Comparison of ENCODE assay signal across 18 cellular contexts in genomic region chr10:45080321-45080720, GRCh38.
DNase-seq lines count a peak whose midpoint lies in the region; ATAC-seq, FAIRE-seq and TF ChIP-seq lines count a peak whose summit lies in the region.
"Had no signal": no experiment of that assay in that cellular context is flagged by ENCODE, and none has a peak within 500 bp of the region (broad histone marks: within the 10 kb centered on the region; RNA-seq: fewer than 3 reads in every experiment).

No MANE protein-coding gene starts in this region.

- H3K9me3 ChIP-seq in right cardiac atrium (ENCODE audit: control insufficient read depth, low read length) = no peaks in the 10 kb centered on the region
- H3K9me3 ChIP-seq in endothelial cell of umbilical vein (replicated peaks; ENCODE audit: control insufficient read depth, insufficient read depth, low read length) = no peaks in the 10 kb centered on the region
- no peaks in the 10 kb centered on the region for H3K9me3 ChIP-seq in thyroid gland
- H3K9me3 ChIP-seq in uterus = peaks cover 0 to under 1% of the 10 kb centered on the region in 2 donors
- H3K9me3 ChIP-seq: Caco-2 had no signal

- dilution Hi-C loops in endothelial cell of umbilical vein (cut with MboI; ENCODE audit: extremely low pct_ligation_motif_present, low sequenced_read_pairs) = no loop called here

- intact Hi-C loops in right cardiac atrium (cut with DNase I) = no loop called here
- intact Hi-C loops in Right ventricle myocardium inferior (cut with DNase I) = no loop called here
- intact Hi-C loops in endothelial cell of umbilical vein (cut with micrococcal nuclease) = no loop called here
- intact Hi-C loops in thyroid gland (cut with DNase I) = no loop called here
- intact Hi-C loops in uterus (cut with DNase I; ENCODE audit: low total_unique reads) = no loop called here

- no TSS peak for BruUV-seq in endothelial cell of umbilical vein (replicated peaks; lab: Mats Ljungman, UMichigan)

- CTCF ChIA-PET in endothelial cell of umbilical vein (lab: Charles Lee) = interaction anchor here (1.2 to 1.5 kb wide), 2 partner anchors 18 to 155 kb away, joined by 3 to 4 read pairs; no protein-coding TSS in a partner anchor

- H4K20me1 ChIP-seq in endothelial cell of umbilical vein (replicated peaks; ENCODE audit: control insufficient read depth, extremely low read depth, insufficient read depth, low read length) = no peaks in the 10 kb centered on the region
- H4K20me1 ChIP-seq: BLaER1 treated with 17β-estradiol and CSF1 and Interleukin-3, amounts not matched to agents 10 nM and 100 nM had no signal

- no peak for TF ChIP-seq POLR2A in endothelial cell of umbilical vein (IDR thresholded peaks at IDR 0.05; ENCODE audit: low read depth, low read length)
- TF ChIP-seq POLR2A in thyroid gland (IDR thresholded peaks at IDR 0.05) = no peak
- no peak for TF ChIP-seq POLR2A in uterus (IDR thresholded peaks at IDR 0.05)

- DNase-seq in right cardiac atrium (peak in 1 of 3 donors; percentile 23), Right ventricle myocardium inferior (ENCODE audit: missing footprints) (no peak), endothelial cell of umbilical vein (ENCODE audit: low read depth, low spot score) (peak; percentile 15), thyroid gland (peak; percentile 52 to 53), uterus (no peak)
- DNase-seq: Caco-2; CD8-positive, alpha-beta T cell; HCEC 1CT; IMR-90 had no signal

- 39% methylated on average over 3 of the region's 3 CpGs for WGBS in right cardiac atrium
- WGBS in thyroid gland, 2 donors = 14 to 18% methylated on average over 3 of the region's 3 CpGs

- H2AFZ ChIP-seq in endothelial cell of umbilical vein (ENCODE audit: low read depth, low read length) = no peak overlapping the region
- H2AFZ ChIP-seq: GM23338 had no signal

- H3K27ac ChIP-seq in right cardiac atrium (ENCODE audit: low read length) = no peak overlapping the region
- no peak overlapping the region for H3K27ac ChIP-seq in endothelial cell of umbilical vein (ENCODE audit: insufficient read depth, low read depth, low read length)
- H3K27ac ChIP-seq in thyroid gland = no peak overlapping the region
- no peak overlapping the region for H3K27ac ChIP-seq in uterus
- H3K27ac ChIP-seq: BLaER1 treated with 17β-estradiol and CSF1 and Interleukin-3, amounts not matched to agents 10 nM and 100 nM had no signal

- no peak for TF ChIP-seq CTCF in endothelial cell of umbilical vein (IDR thresholded peaks at IDR 0.05; ENCODE audit: extremely low read depth in 1 of 2, insufficient read depth in 1 of 2, low read depth in 1 of 2, low read length in 2 of 2)
- TF ChIP-seq CTCF in thyroid gland (IDR thresholded peaks at IDR 0.05) = peak in 2 of 6 experiments; percentile 39 to 40
- no peak for TF ChIP-seq CTCF in uterus (IDR thresholded peaks at IDR 0.05)

- H3K4me1 ChIP-seq in right cardiac atrium (ENCODE audit: control insufficient read depth, insufficient read depth, low read length) (no peaks in the 10 kb centered on the region), endothelial cell of umbilical vein (ENCODE audit: control insufficient read depth, extremely low read depth, insufficient read depth, low read length) (no peaks in the 10 kb centered on the region), thyroid gland (peaks cover 9 to 20% of the 10 kb centered on the region in 2 donors), uterus (no peaks in the 10 kb centered on the region)
- H3K4me1 ChIP-seq: Caco-2 had no signal

- H3K9me1 ChIP-seq in endothelial cell of umbilical vein (replicated peaks; ENCODE audit: control insufficient read depth, extremely low read depth, insufficient read depth, low read length) = no peaks in the 10 kb centered on the region

- no peaks in the 10 kb centered on the region for H3K79me2 ChIP-seq in endothelial cell of umbilical vein (ENCODE audit: control insufficient read depth, insufficient read depth, low read length)

- H3K27me3 ChIP-seq in right cardiac atrium (ENCODE audit: control insufficient read depth, insufficient read depth) (no peaks in the 10 kb centered on the region), endothelial cell of umbilical vein (ENCODE audit: control insufficient read depth in 2 of 2, insufficient read depth in 2 of 2, low read length in 2 of 2) (peaks cover 0 to 4% of the 10 kb centered on the region in 2 experiments), thyroid gland (no peaks in the 10 kb centered on the region), uterus (no peaks in the 10 kb centered on the region)
- H3K27me3 ChIP-seq: BLaER1 treated with 17β-estradiol and CSF1 and Interleukin-3, amounts not matched to agents 10 nM and 100 nM had no signal

- no peak overlapping the region for H3K4me2 ChIP-seq in endothelial cell of umbilical vein (ENCODE audit: insufficient read depth, low read length)
- H3K4me2 ChIP-seq: BLaER1 treated with 17β-estradiol and CSF1 and Interleukin-3, amounts not matched to agents 10 nM and 100 nM; GM23338 had no signal

- no peak overlapping the region for H3K4me3 ChIP-seq in right cardiac atrium (ENCODE audit: low read length)
- no peak overlapping the region for H3K4me3 ChIP-seq in endothelial cell of umbilical vein (replicated peaks in 1 of 3; ENCODE audit: insufficient read depth in 1 of 3, low read depth in 1 of 3, low read length in 3 of 3)
- H3K4me3 ChIP-seq in thyroid gland (replicated peaks in 1 of 3) = no peak overlapping the region
- H3K4me3 ChIP-seq in uterus = no peak overlapping the region
- H3K4me3 ChIP-seq: BLaER1 treated with 17β-estradiol and CSF1 and Interleukin-3, amounts not matched to agents 10 nM and 100 nM; GM23338 had no signal

- POLR2A ChIA-PET in endothelial cell of umbilical vein (lab: Charles Lee) = no interaction called here

- H3K36me3 ChIP-seq in endothelial cell of umbilical vein (ENCODE audit: control insufficient read depth in 2 of 2, extremely low read depth in 1 of 2, insufficient read depth in 2 of 2, low read length in 2 of 2) (no peaks in the 10 kb centered on the region), thyroid gland (no peaks in the 10 kb centered on the region), uterus (no peaks in the 10 kb centered on the region)
- H3K36me3 ChIP-seq: BLaER1 treated with 17β-estradiol and CSF1 and Interleukin-3, amounts not matched to agents 10 nM and 100 nM had no signal

- no peak overlapping the region for H3K9ac ChIP-seq in endothelial cell of umbilical vein (replicated peaks; ENCODE audit: extremely low read depth, insufficient read depth, low read length)
- H3K9ac ChIP-seq: BLaER1 treated with 17β-estradiol and CSF1 and Interleukin-3, amounts not matched to agents 10 nM and 100 nM had no signal

- ATAC-seq in right cardiac atrium (peak; percentile 84 to 89), Right ventricle myocardium inferior (no peak), GM18858 (IDR thresholded peaks at IDR 0.05; ENCODE audit: unreplicated experiment) (no peak), HG03159 (IDR thresholded peaks at IDR 0.05; ENCODE audit: unreplicated experiment) (no peak)
- ATAC-seq: CD8-positive, alpha-beta T cell; GM23338 had no signal

- no peak for FAIRE-seq in endothelial cell of umbilical vein (lab: Jason Lieb, UNC)
- FAIRE-seq: D721Med, G401.6, GM12891, H54, HTR-8/SVneo had no signal

TF ChIP-seq in endothelial cell of umbilical vein, 7 proteins besides CTCF, POLR2A, EP300 and RAD21:
- TF ChIP-seq MAX (IDR thresholded peaks at IDR 0.05; ENCODE audit: insufficient read depth, insufficient read length) (no peak), FOS (IDR thresholded peaks at IDR 0.05; ENCODE audit: borderline replicate concordance, insufficient read depth, low read length) (no peak), MYC (IDR thresholded peaks at IDR 0.05; ENCODE audit: low read depth, low read length) (no peak), EZH2 (IDR thresholded peaks at IDR 0.05; ENCODE audit: borderline replicate concordance, low read depth, low read length, severe bottlenecking) (no peak), JUN (IDR thresholded peaks at IDR 0.05; ENCODE audit: borderline replicate concordance, insufficient read depth, insufficient read length, low read depth) (no peak), POLR2AphosphoS5 (IDR thresholded peaks at IDR 0.05; ENCODE audit: insufficient read depth, low read depth, low read length) (no peak), GATA2 (IDR thresholded peaks at IDR 0.05; ENCODE audit: insufficient read depth, insufficient read length, low read depth, low read length) (no peak)

Comparison
In these comparisons a context has a peak if more than half of its experiments do, and no peak if none do; other contexts are left out.
1. ATAC-seq: peak in right cardiac atrium (2 of 2); none in Right ventricle myocardium inferior (single experiment), GM18858 (single experiment) and HG03159 (single experiment).
2. DNase-seq: peak in endothelial cell of umbilical vein (single experiment) and thyroid gland (2 of 2); none in Right ventricle myocardium inferior (single experiment) and uterus (0 of 2).